ENCODE assay signal across 23 cellular contexts in the genomic region with DNA sequence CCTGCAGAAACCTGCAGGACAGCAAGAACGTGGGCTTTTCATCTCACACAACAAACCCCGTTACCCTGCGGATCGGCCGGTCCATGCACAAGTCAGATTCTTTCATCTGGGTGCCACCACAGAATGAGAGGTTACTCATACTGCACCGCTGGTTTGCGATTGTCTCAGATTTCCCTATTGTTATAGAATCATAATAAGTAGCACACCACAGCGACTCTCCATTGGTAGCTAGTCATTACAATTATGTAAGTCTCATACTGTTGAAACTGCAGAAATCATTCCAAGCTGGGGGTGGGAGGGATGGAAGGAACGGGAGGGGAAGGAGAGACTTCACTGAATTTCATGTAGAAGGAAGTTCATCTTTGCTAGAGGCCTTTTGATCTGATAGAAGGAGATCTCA.
"Had no signal": no experiment of that assay in that cellular context is flagged by ENCODE, and none has a peak within 500 bp of the region (broad histone marks: within the 10 kb centered on the region; RNA-seq: fewer than 3 reads in every experiment).

No MANE protein-coding gene starts in this region.

- H3K4me1 Mint-ChIP-seq: brain, memory B cell had no signal

- H3K36me3 Mint-ChIP-seq: memory B cell; naive thymus-derived CD8-positive, alpha-beta T cell had no signal

- H3K27ac ChIP-seq: esophagus squamous epithelium, foreskin keratinocyte, neutrophil, parathyroid adenoma, thyroid gland, vagina had no signal

- H3K27me3 ChIP-seq: esophagus squamous epithelium, foreskin keratinocyte, neutrophil, thyroid gland, vagina had no signal

- ATAC-seq: activated T-helper 17 cell treated with anti-CD3 and anti-CD28 coated beads, Interleukin-2, amount 50 U/mL, for 72 hours; foreskin keratinocyte; left ventricle myocardium superior; naive thymus-derived CD8-positive, alpha-beta T cell; T-helper 17 cell had no signal

- H2AFZ ChIP-seq: parathyroid adenoma had no signal

- H3K9me3 Mint-ChIP-seq: activated naive CD4-positive, alpha-beta T cell treated with anti-CD3 and anti-CD28 coated beads for 36 hours; activated T-helper 17 cell treated with anti-CD3 and anti-CD28 coated beads, Interleukin-2, amount 50 U/mL, for 72 hours; memory B cell; naive thymus-derived CD8-positive, alpha-beta T cell had no signal

- DNase-seq: activated CD4-positive, alpha-beta T cell treated with anti-CD3 and anti-CD28 coated beads, Interleukin-2, amount 50 U/mL, for 1 hour; activated CD4-positive, CD25-positive, alpha-beta regulatory T cell; activated naive CD4-positive, alpha-beta T cell treated with anti-CD3 and anti-CD28 coated beads for 36 hours; activated T-cell treated with anti-CD3 and anti-CD28 coated beads for 4 hours; cortex of kidney; effector CD4-positive, alpha-beta T cell; esophagus squamous epithelium; foreskin keratinocyte; glutamatergic neuron; kidney glomerular epithelial cell; left ventricle myocardium superior; naive thymus-derived CD8-positive, alpha-beta T cell; retina; stimulated activated CD4-positive, alpha-beta T cell treated with anti-CD3 and anti-CD28 coated beads, Interleukin-12 subunit alpha, Interleukin-12 subunit beta, amount 100 ng/mL, for 4 hours; stimulated activated CD4-positive, alpha-beta T cell treated with anti-CD3 and anti-CD28 coated beads, Interleukin-2, amount 100 ng/mL, for 24 hours; T-helper 17 cell; thyroid gland had no signal

- H3K36me3 ChIP-seq: esophagus squamous epithelium, neutrophil, thyroid gland, vagina had no signal

- H3K4me1 ChIP-seq: esophagus squamous epithelium, foreskin keratinocyte, parathyroid adenoma, vagina had no signal

- H3K79me2 ChIP-seq: parathyroid adenoma had no signal

- H3K27ac Mint-ChIP-seq: activated naive CD4-positive, alpha-beta T cell treated with anti-CD3 and anti-CD28 coated beads for 36 hours; activated T-helper 17 cell treated with anti-CD3 and anti-CD28 coated beads, Interleukin-2, amount 50 U/mL, for 72 hours; brain; memory B cell; T-helper 17 cell had no signal

- H3K4me3 Mint-ChIP-seq: activated naive CD4-positive, alpha-beta T cell treated with anti-CD3 and anti-CD28 coated beads for 36 hours; activated T-helper 17 cell treated with anti-CD3 and anti-CD28 coated beads, Interleukin-2, amount 50 U/mL, for 72 hours; brain; memory B cell; T-helper 17 cell had no signal

- H3K9ac ChIP-seq: parathyroid adenoma had no signal

- H3K4me3 ChIP-seq: esophagus squamous epithelium, thyroid gland, vagina had no signal

- H3K9me3 ChIP-seq: esophagus squamous epithelium, neutrophil, thyroid gland, vagina had no signal
